Comparison of ENCODE assay signal across 9 cellular contexts in the genomic region with DNA sequence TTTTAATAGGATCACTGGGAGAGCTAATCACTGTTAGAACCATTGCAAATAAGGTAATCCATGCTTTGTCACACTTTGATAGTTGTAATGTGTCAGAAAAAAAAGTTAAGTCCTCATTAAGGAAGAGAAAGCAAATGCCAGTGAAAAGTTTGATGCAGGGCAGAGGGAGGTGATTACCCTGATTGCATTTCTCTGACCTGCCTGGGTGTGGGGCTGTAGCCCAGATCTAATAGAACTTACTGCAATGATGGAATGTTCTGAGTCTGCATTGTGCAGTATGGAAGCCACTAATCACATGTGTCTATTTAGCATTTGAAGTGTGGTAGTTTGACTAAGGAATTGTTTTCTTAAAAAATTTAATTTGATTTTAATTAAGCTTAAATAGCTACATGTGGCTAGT.
DNase-seq lines count a peak whose midpoint lies in the region; ATAC-seq and TF ChIP-seq lines count a peak whose summit lies in the region.
"Had no signal": no experiment of that assay in that cellular context is flagged by ENCODE, and none has a peak within 500 bp of the region (broad histone marks: within the 10 kb centered on the region; RNA-seq: fewer than 3 reads in every experiment).

No MANE protein-coding gene starts in this region.

- no peak for TF ChIP-seq EP300 in neural cell (conservative IDR thresholded peaks at IDR 0.05; ENCODE audit: poor library complexity, severe bottlenecking)

- H3K9ac ChIP-seq in neural cell (ENCODE audit: low read length), result no peak overlapping the region

- peak; percentile 34 for TF ChIP-seq RAD21 in neural cell (conservative IDR thresholded peaks at IDR 0.05)

- H3K4me2 ChIP-seq in neural cell (ENCODE audit: low read length), result no peak overlapping the region

- no peaks in the 10 kb centered on the region for H3F3A ChIP-seq in neural cell (ENCODE audit: insufficient read depth, low read length, poor library complexity, severe bottlenecking)

- ATAC-seq in GM18511 (IDR thresholded peaks at IDR 0.05; ENCODE audit: unreplicated experiment), result peak; percentile 67
- peak; percentile 52 for ATAC-seq in HG02938 (IDR thresholded peaks at IDR 0.05; ENCODE audit: unreplicated experiment)
- peak; percentile 68 for ATAC-seq in RWPE2 (ENCODE audit: low read depth)

- no peak for TF ChIP-seq POLR2A in lower leg skin (IDR thresholded peaks at IDR 0.05)

- H2AFZ ChIP-seq in neural cell (ENCODE audit: low read depth, low read length), result no peak overlapping the region

- H3K36me3 ChIP-seq in RWPE2 (ENCODE audit: low read depth), result no peaks in the 10 kb centered on the region
- no peaks in the 10 kb centered on the region for H3K36me3 ChIP-seq in neural cell (ENCODE audit: insufficient read depth, low read length)

- H3K4me3 ChIP-seq in RWPE2 (ENCODE audit: severe bottlenecking) (no peak overlapping the region), neural cell (ENCODE audit: low read length) (no peak overlapping the region), lower leg skin (ENCODE audit: low read depth, poor library complexity, severe bottlenecking) (no peak overlapping the region)

- no peaks in the 10 kb centered on the region for H3K79me2 ChIP-seq in neural cell (replicated peaks; ENCODE audit: insufficient read depth, low read length)

- intact Hi-C loops in lower leg skin (cut with DNase I; ENCODE audit: low total_unique reads), result no loop called here

- H4K20me1 ChIP-seq in neural cell (ENCODE audit: insufficient read depth), result no peaks in the 10 kb centered on the region

- TF ChIP-seq CTCF in RWPE2 (IDR thresholded peaks at IDR 0.05; ENCODE audit: poor library complexity, severe bottlenecking), result peak; percentile 36
- TF ChIP-seq CTCF in neural cell (IDR thresholded peaks at IDR 0.05; ENCODE audit: poor library complexity, severe bottlenecking), result peak; percentile 30
- TF ChIP-seq CTCF in lower leg skin (IDR thresholded peaks at IDR 0.05), result no peak

- H3K27me3 ChIP-seq in RWPE2 (ENCODE audit: insufficient read depth, poor library complexity, severe bottlenecking) (peaks cover 3% of the 10 kb centered on the region), neural cell (ENCODE audit: insufficient read depth, low read depth, low read length) (no peaks in the 10 kb centered on the region)

- no peaks in the 10 kb centered on the region for H3K9me3 ChIP-seq in RWPE2 (ENCODE audit: severe bottlenecking)
- no peaks in the 10 kb centered on the region for H3K9me3 ChIP-seq in neural cell (ENCODE audit: low read length)

- no peaks in the 10 kb centered on the region for H3K4me1 ChIP-seq in RWPE2 (ENCODE audit: insufficient read depth, poor library complexity, severe bottlenecking)

- no peaks in the 10 kb centered on the region for H3K9me2 ChIP-seq in neural cell (ENCODE audit: insufficient read depth, low read length)

- H3K27ac ChIP-seq in RWPE2 (ENCODE audit: poor library complexity, severe bottlenecking) (no peak overlapping the region), neural cell (ENCODE audit: low read length) (no peak overlapping the region)

- DNase-seq in RWPE2 (ENCODE audit: low spot score) (no peak), DMS79 (lab: John Stamatoyannopoulos, UW) (no peak), lower leg skin (ENCODE audit: low spot score in 2 of 2) (no peak), HCEC 1CT (no peak)
- DNase-seq in activated naive CD4-positive, alpha-beta T cell (lab: John Stamatoyannopoulos, UW), result no peak
- DNase-seq: IMR-90 had no signal

TF ChIP-seq in neural cell, 6 proteins besides CTCF, POLR2A, EP300 and RAD21:
- no peak for TF ChIP-seq MXI1 (conservative IDR thresholded peaks at IDR 0.05; ENCODE audit: poor library complexity, severe bottlenecking)
- no peak for TF ChIP-seq TAF1 (IDR thresholded peaks at IDR 0.05; ENCODE audit: low read depth)
- no peak for TF ChIP-seq EZH2 (IDR thresholded peaks at IDR 0.05; ENCODE audit: borderline replicate concordance, insufficient read depth, low read length, poor library complexity, severe bottlenecking)
- no peak for TF ChIP-seq SMC3 (conservative IDR thresholded peaks at IDR 0.05; ENCODE audit: poor library complexity)
TF ChIP-seq in neural cell: peak in this region for 0.

Comparison
In these comparisons a context has a peak if more than half of its experiments do, and no peak if none do; other contexts are left out.
1. CTCF ChIP-seq: peak in RWPE2 (single experiment) and neural cell (single experiment); none in lower leg skin (0 of 3).
2. Peak in every context shown above with its lines, with median percentiles within 50 percentile points of each other: ATAC-seq.